In genomic region chr10:72693599-72693915, GRCh38 we compare ENCODE assay signal across 1 cellular context.
TF ChIP-seq lines count a peak whose summit lies in the region.

No MANE protein-coding gene starts in this region.

TF ChIP-seq in H1, 55 proteins besides CTCF, POLR2A, EP300 and RAD21 (continued from another document):
- TF ChIP-seq CHD7 (IDR thresholded peaks at IDR 0.05; ENCODE audit: insufficient replicate concordance, low read length), result no peak
- TF ChIP-seq SIRT6 (IDR thresholded peaks at IDR 0.05; ENCODE audit: low read length), result no peak
- TF ChIP-seq POLR2AphosphoS5 (IDR thresholded peaks at IDR 0.05; ENCODE audit: low read depth, low read length), result no peak
- no peak for TF ChIP-seq TAF7 (optimal IDR thresholded peaks at IDR 0.05; ENCODE audit: borderline replicate concordance, low read depth, low read length)
- no peak for TF ChIP-seq EGR1 (IDR thresholded peaks at IDR 0.05; ENCODE audit: borderline replicate concordance, low read depth, low read length)
- TF ChIP-seq TAF1 (IDR thresholded peaks at IDR 0.05; ENCODE audit: low read depth, low read length), result no peak
- no peak for TF ChIP-seq TBP (IDR thresholded peaks at IDR 0.05; ENCODE audit: low read depth, low read length)
- no peak for TF ChIP-seq SAP30 (IDR thresholded peaks at IDR 0.05; ENCODE audit: insufficient read depth, insufficient replicate concordance, low read length)
- TF ChIP-seq MAFK (IDR thresholded peaks at IDR 0.05; ENCODE audit: low read depth, low read length), result no peak
- TF ChIP-seq CREB1 (IDR thresholded peaks at IDR 0.05), result no peak
- TF ChIP-seq NANOG (IDR thresholded peaks at IDR 0.05; ENCODE audit: insufficient read depth, low read depth, low read length, poor library complexity, severe bottlenecking), result no peak
- TF ChIP-seq POU5F1 (IDR thresholded peaks at IDR 0.05; ENCODE audit: low read depth, low read length), result no peak
- no peak for TF ChIP-seq KDM4A (IDR thresholded peaks at IDR 0.05; ENCODE audit: low read depth, low read length, severe bottlenecking)
- no peak for TF ChIP-seq TEAD4 (IDR thresholded peaks at IDR 0.05; ENCODE audit: low read depth, low read length)
- TF ChIP-seq CHD2 (IDR thresholded peaks at IDR 0.05; ENCODE audit: low read length), result no peak
- TF ChIP-seq HDAC2 (IDR thresholded peaks at IDR 0.05; ENCODE audit: borderline replicate concordance in 1 of 2, low read depth in 2 of 2, low read length in 2 of 2), result no peak
- no peak for TF ChIP-seq BRCA1 (IDR thresholded peaks at IDR 0.05; ENCODE audit: low read depth, low read length)
- TF ChIP-seq CEBPB (IDR thresholded peaks at IDR 0.05; ENCODE audit: low read depth, low read length), result no peak
